In genomic region chr15:51621917-51622268, GRCh38 we compare ENCODE assay signal across 8 cellular contexts. TPM values are rescaled to one million over a fixed set of nuclear protein-coding genes. Genes with fewer than 3 reads are reported as not detected.
A peak's percentile ranks its signal among the peaks of the same experiment; 100 is the strongest.
DNase-seq lines count a peak whose midpoint lies in the region; ATAC-seq and TF ChIP-seq lines count a peak whose summit lies in the region.

No MANE protein-coding gene starts in this region.

- intact Hi-C loops in activated T-helper 2 cell treated with anti-CD3 and anti-CD28 coated beads, Interferon-gamma antibody, Interleukin-2, Interleukin-4, amounts not matched to agents 10 μg/mL and 5 μg/mL and 100 μg/mL, durations not matched to agents 14 hours and 24 hours and 36 hours (cut with micrococcal nuclease): no loop called here
- intact Hi-C loops in naive thymus-derived CD4-positive, alpha-beta T cell (cut with micrococcal nuclease): loop anchor here in 1 of 2 donors (10.0 kb wide), 1 partner anchor 113 kb away; the partner anchor contains the start of gene LYSMD2
- intact Hi-C loops in tibial artery (cut with DNase I; ENCODE audit: low total_unique reads): no loop called here

- TF ChIP-seq CTCF in GM12865 (IDR thresholded peaks at IDR 0.05; ENCODE audit: insufficient read depth, low read depth, low read length, missing control alignments): no peak
- TF ChIP-seq CTCF in fibroblast of pulmonary artery (IDR thresholded peaks at IDR 0.05; ENCODE audit: low read length, missing control alignments): peak; percentile 28
- TF ChIP-seq CTCF in tibial artery (IDR thresholded peaks at IDR 0.05): no peak

- H3K9me3 Mint-ChIP-seq in activated T-helper 2 cell treated with anti-CD3 and anti-CD28 coated beads, Interferon-gamma antibody, Interleukin-2, Interleukin-4, amounts not matched to agents 10 μg/mL and 5 μg/mL and 100 μg/mL, durations not matched to agents 14 hours and 24 hours and 36 hours: no peaks in the 10 kb centered on the region
- H3K9me3 Mint-ChIP-seq in naive thymus-derived CD4-positive, alpha-beta T cell: no peaks in the 10 kb centered on the region

- H3K9me3 ChIP-seq in naive thymus-derived CD4-positive, alpha-beta T cell (ENCODE audit: control insufficient read depth in 2 of 3, low read length in 3 of 3): no peaks in the 10 kb centered on the region
- no peaks in the 10 kb centered on the region for H3K9me3 ChIP-seq in tibial artery

- peaks cover 0 to 3% of the 10 kb centered on the region in 2 donors for H3K4me1 ChIP-seq in naive thymus-derived CD4-positive, alpha-beta T cell (ENCODE audit: control insufficient read depth in 2 of 2, insufficient read depth in 2 of 2, low read length in 2 of 2)
- peaks cover 0 to 9% (median 0%) of the 10 kb centered on the region in 4 donors for H3K4me1 ChIP-seq in tibial artery

- POLR2A ChIA-PET in naive thymus-derived CD4-positive, alpha-beta T cell (lab: Charles Lee): no interaction called here

- no peaks in the 10 kb centered on the region for H3K27me3 ChIP-seq in naive thymus-derived CD4-positive, alpha-beta T cell (ENCODE audit: control insufficient read depth in 2 of 2, insufficient read depth in 2 of 2, low read length in 2 of 2)
- H3K27me3 ChIP-seq in tibial artery: no peaks in the 10 kb centered on the region

- ATAC-seq in HG02759 (IDR thresholded peaks at IDR 0.05; ENCODE audit: unreplicated experiment): peak; percentile 51
- ATAC-seq in naive thymus-derived CD4-positive, alpha-beta T cell: peak; percentile 49

- no peaks in the 10 kb centered on the region for H3K36me3 Mint-ChIP-seq in activated T-helper 2 cell treated with anti-CD3 and anti-CD28 coated beads, Interferon-gamma antibody, Interleukin-2, Interleukin-4, amounts not matched to agents 10 μg/mL and 5 μg/mL and 100 μg/mL, durations not matched to agents 14 hours and 24 hours and 36 hours (ENCODE audit: low read depth)
- H3K36me3 Mint-ChIP-seq in naive thymus-derived CD4-positive, alpha-beta T cell: no peaks in the 10 kb centered on the region

- peaks cover 57% of the 10 kb centered on the region for H3K27me3 Mint-ChIP-seq in activated T-helper 2 cell treated with anti-CD3 and anti-CD28 coated beads, Interferon-gamma antibody, Interleukin-2, Interleukin-4, amounts not matched to agents 10 μg/mL and 5 μg/mL and 100 μg/mL, durations not matched to agents 14 hours and 24 hours and 36 hours (ENCODE audit: low read depth)
- peaks cover under 1 to 51% (median under 1%) of the 10 kb centered on the region in 5 donors for H3K27me3 Mint-ChIP-seq in naive thymus-derived CD4-positive, alpha-beta T cell

- H3K27ac Mint-ChIP-seq in activated T-helper 2 cell treated with anti-CD3 and anti-CD28 coated beads, Interferon-gamma antibody, Interleukin-2, Interleukin-4, amounts not matched to agents 10 μg/mL and 5 μg/mL and 100 μg/mL, durations not matched to agents 14 hours and 24 hours and 36 hours: no peak overlapping the region
- H3K27ac Mint-ChIP-seq in naive thymus-derived CD4-positive, alpha-beta T cell: peak overlapping the region in 7 of 9 donors; percentile 11 to 88 (median 56)

- H3K4me1 Mint-ChIP-seq in activated T-helper 2 cell treated with anti-CD3 and anti-CD28 coated beads, Interferon-gamma antibody, Interleukin-2, Interleukin-4, amounts not matched to agents 10 μg/mL and 5 μg/mL and 100 μg/mL, durations not matched to agents 14 hours and 24 hours and 36 hours (ENCODE audit: low read depth): peaks cover 11% of the 10 kb centered on the region
- peaks cover 14 to 29% (median 19%) of the 10 kb centered on the region in 7 donors for H3K4me1 Mint-ChIP-seq in naive thymus-derived CD4-positive, alpha-beta T cell

- H3K27ac ChIP-seq in naive thymus-derived CD4-positive, alpha-beta T cell (ENCODE audit: low read depth, low read length): peak overlapping the region; percentile 55
- H3K27ac ChIP-seq in tibial artery: peak overlapping the region; percentile 52 to 80

- H3K36me3 ChIP-seq in naive thymus-derived CD4-positive, alpha-beta T cell (ENCODE audit: control insufficient read depth in 2 of 3, insufficient read depth in 3 of 3, low read length in 3 of 3): peaks cover 0 to 9% (median 0%) of the 10 kb centered on the region in 3 experiments
- H3K36me3 ChIP-seq in tibial artery: no peaks in the 10 kb centered on the region

- H3K4me3 Mint-ChIP-seq in activated T-helper 2 cell treated with anti-CD3 and anti-CD28 coated beads, Interferon-gamma antibody, Interleukin-2, Interleukin-4, amounts not matched to agents 10 μg/mL and 5 μg/mL and 100 μg/mL, durations not matched to agents 14 hours and 24 hours and 36 hours (ENCODE audit: low read depth): peak overlapping the region; percentile 82
- peak overlapping the region; percentile 79 to 92 (median 88) for H3K4me3 Mint-ChIP-seq in naive thymus-derived CD4-positive, alpha-beta T cell

- peak; percentile 18 for DNase-seq in 8988T
- peak; percentile 80 for DNase-seq in GM12865 (ENCODE audit: low read depth)
- DNase-seq in NCI-H2171 treated with DMSO at 0.1 percent for 48 hours (lab: John Stamatoyannopoulos, UW): peak; percentile 61
- no peak for DNase-seq in activated T-helper 2 cell treated with anti-CD3 and anti-CD28 coated beads, Interferon-gamma antibody, Interleukin-2, Interleukin-4, amounts not matched to agents 10 μg/mL and 5 μg/mL and 100 μg/mL, durations not matched to agents 14 hours and 24 hours and 36 hours (ENCODE audit: low spot score)
- DNase-seq in fibroblast of pulmonary artery (ENCODE audit: low read depth): peak; percentile 67
- peak in 8 of 9 donors; percentile 7 to 50 (median 26) for DNase-seq in naive thymus-derived CD4-positive, alpha-beta T cell
- DNase-seq in tibial artery: peak; percentile 35 to 68

- CTCF ChIA-PET in naive thymus-derived CD4-positive, alpha-beta T cell (lab: Charles Lee): interaction anchor here (0.8 to 1.3 kb wide), 3 partner anchors 87 to 154 kb away, joined by 3 to 7 read pairs (median 3); no protein-coding TSS in a partner anchor

- H3K4me3 ChIP-seq in GM12865 (ENCODE audit: low read depth, low read length) (peak overlapping the region; percentile 74), fibroblast of pulmonary artery (replicated peaks; ENCODE audit: low read depth, low read length) (peak overlapping the region; percentile 83), tibial artery (peak overlapping the region; percentile 68 to 79)
- H3K4me3 ChIP-seq in naive thymus-derived CD4-positive, alpha-beta T cell (ENCODE audit: low read length): peak overlapping the region; percentile 58

RNA-seq across cellular contexts. Expression of gene DMXL2, which starts 0.7 kb away (rescaled TPM):
- 2.6 and 3.2 TPM in 2 replicates for total RNA-seq in activated T-helper 2 cell treated with anti-CD3 and anti-CD28 coated beads, Interferon-gamma antibody, Interleukin-2, Interleukin-4, amounts not matched to agents 10 μg/mL and 5 μg/mL and 100 μg/mL, durations not matched to agents 14 hours and 24 hours and 36 hours
- total RNA-seq in naive thymus-derived CD4-positive, alpha-beta T cell: 10 to 100 TPM in 2 of 5 experiments, 1 to 10 TPM in 3; 6.4 to 58.3 (median 7.2) TPM
- polyA plus RNA-seq in naive thymus-derived CD4-positive, alpha-beta T cell: 1 to 10 TPM; 1.1 to 2.2 TPM

RNA-seq across cellular contexts. Expression of gene SCG3, which starts 59.4 kb away (rescaled TPM):
- not detected in 2 replicates for total RNA-seq in activated T-helper 2 cell treated with anti-CD3 and anti-CD28 coated beads, Interferon-gamma antibody, Interleukin-2, Interleukin-4, amounts not matched to agents 10 μg/mL and 5 μg/mL and 100 μg/mL, durations not matched to agents 14 hours and 24 hours and 36 hours
- total RNA-seq in naive thymus-derived CD4-positive, alpha-beta T cell: not detected
- polyA plus RNA-seq in naive thymus-derived CD4-positive, alpha-beta T cell: not detected
